ENCODE assay signal across 3 cellular contexts in the genomic region with DNA sequence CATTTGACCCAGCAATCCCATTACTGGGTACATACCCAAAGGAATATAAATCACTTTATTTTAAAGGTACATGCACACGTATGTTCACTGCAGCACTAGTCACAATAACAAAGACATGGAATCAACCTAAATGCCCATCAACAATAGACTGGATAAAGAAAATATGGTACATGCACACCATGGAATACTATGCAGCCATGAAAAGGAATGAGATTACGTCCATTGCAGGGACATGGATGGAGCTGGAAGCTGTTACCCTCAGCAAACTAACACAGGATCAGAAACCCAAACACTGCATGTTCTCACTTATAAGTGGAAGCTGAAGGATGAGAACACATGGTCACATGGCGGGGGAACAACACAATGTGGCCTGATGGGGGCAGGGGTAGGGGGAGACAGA. TPM values are rescaled to one million over a fixed set of nuclear protein-coding genes. Genes with fewer than 3 reads are reported as not detected.
"Had no signal": no experiment of that assay in that cellular context is flagged by ENCODE, and none has a peak within 500 bp of the region (broad histone marks: within the 10 kb centered on the region; RNA-seq: fewer than 3 reads in every experiment).

No MANE protein-coding gene starts in this region.

RNA-seq across cellular contexts. Expression of a gene that starts 7.2 kb away (rescaled TPM):
- total RNA-seq: M059J, Right ventricle myocardium superior, SJSA1 had no signal
